8 cellular contexts compared by ENCODE assay signal in genomic region chr2:42196403-42197267, GRCh38. TPM values are rescaled to one million over a fixed set of nuclear protein-coding genes. Genes with fewer than 3 reads are reported as not detected.
DNase-seq lines count a peak whose midpoint lies in the region; ATAC-seq, FAIRE-seq and TF ChIP-seq lines count a peak whose summit lies in the region.

No MANE protein-coding gene starts in this region.

- FAIRE-seq in HTR-8/SVneo (lab: Jason Lieb, UNC), result no peak

- no peak for ATAC-seq in GM19455 (IDR thresholded peaks at IDR 0.05; ENCODE audit: unreplicated experiment)

- DNase-seq in 8988T, result peak; percentile 42
- peak; percentile 57 for DNase-seq in EL
- DNase-seq in HTR-8/SVneo (ENCODE audit: insufficient read length, low spot score), result peak; percentile 59
- DNase-seq in SKM-1 treated with dmso at 0.1 percent for 144 hours (lab: John Stamatoyannopoulos, UW; ENCODE audit: unreplicated experiment), result peak; percentile 81
- peak in 1 of 10 donors; percentile 32 for DNase-seq in dorsolateral prefrontal cortex
- DNase-seq in medulla oblongata (ENCODE audit: extremely low spot score), result peak; percentile 87
- no peak for DNase-seq in NCI-H1436 treated with DMSO at 0.1 percent for 48 hours (lab: John Stamatoyannopoulos, UW)

- peak in 55 of 56 donors; percentile 27 to 67 (median 47) for TF ChIP-seq CTCF in dorsolateral prefrontal cortex (IDR thresholded peaks at IDR 0.05 in 54 of 56, conservative IDR thresholded peaks at IDR 0.05 in 2 of 56; ENCODE audit: low read depth in 1 of 56, partially characterized antibody in 56 of 56)

- intact Hi-C loops in dorsolateral prefrontal cortex (cut with DNase I), result loop anchor here in 1 of 2 donors (5.0 kb wide), 1 partner anchor 104 kb away; no protein-coding TSS in a partner anchor

- H3K4me3 ChIP-seq in dorsolateral prefrontal cortex, result no peak overlapping the region

- no peaks in the 10 kb centered on the region for H3K27me3 ChIP-seq in dorsolateral prefrontal cortex

- H3K27ac ChIP-seq in dorsolateral prefrontal cortex, result no peak overlapping the region

RNA-seq across cellular contexts. Expression of gene EML4, which starts 27.5 kb away (rescaled TPM):
- total RNA-seq in dorsolateral prefrontal cortex, result 10 to 100 TPM; 14.0 to 28.7 (median 20.0) TPM
